In the genomic region with DNA sequence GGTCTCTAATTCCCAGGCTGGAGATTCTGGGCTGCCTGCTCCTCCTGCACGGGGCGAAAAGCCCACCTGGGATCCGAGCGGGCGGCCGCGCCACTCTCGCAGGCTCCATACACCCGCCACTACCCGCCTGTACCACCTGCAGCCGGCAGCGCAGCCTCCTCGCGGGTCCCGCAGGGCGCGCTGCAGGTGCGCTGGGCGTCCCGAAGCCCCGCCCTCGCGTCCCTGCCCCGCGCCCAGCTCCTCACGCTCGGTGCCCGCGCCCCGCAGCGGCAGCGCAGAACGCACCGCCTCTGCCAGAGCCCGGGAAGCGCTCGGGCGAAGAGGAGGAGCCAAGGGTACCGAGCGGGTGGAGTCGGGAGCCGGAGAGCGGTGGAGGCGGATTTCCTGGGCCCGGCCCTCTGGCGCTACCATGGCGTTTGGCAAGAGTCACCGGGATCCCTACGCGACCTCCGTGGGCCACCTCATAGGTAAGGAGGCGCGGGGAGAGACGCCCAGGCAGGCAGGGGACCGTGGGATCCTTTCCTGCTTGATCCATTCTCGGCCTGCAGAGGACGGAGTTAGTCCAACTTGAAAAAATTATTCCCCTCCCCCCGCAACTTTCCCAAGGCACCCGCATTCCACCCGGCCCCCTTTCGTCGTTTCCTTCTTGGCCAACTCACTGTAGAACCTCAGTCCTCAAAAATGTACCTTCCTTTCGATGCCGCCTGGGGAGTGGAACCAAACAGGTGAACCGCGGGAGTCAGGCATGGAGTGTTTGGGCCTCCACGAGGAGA, we compare ENCODE assay signal across 8 cellular contexts. TPM values are rescaled to one million over a fixed set of nuclear protein-coding genes. Genes with fewer than 3 reads are reported as not detected.
A peak's percentile ranks its signal among the peaks of the same experiment; 100 is the strongest.
DNase-seq lines count a peak whose midpoint lies in the region; ATAC-seq and TF ChIP-seq lines count a peak whose summit lies in the region.

A gene with protein sequence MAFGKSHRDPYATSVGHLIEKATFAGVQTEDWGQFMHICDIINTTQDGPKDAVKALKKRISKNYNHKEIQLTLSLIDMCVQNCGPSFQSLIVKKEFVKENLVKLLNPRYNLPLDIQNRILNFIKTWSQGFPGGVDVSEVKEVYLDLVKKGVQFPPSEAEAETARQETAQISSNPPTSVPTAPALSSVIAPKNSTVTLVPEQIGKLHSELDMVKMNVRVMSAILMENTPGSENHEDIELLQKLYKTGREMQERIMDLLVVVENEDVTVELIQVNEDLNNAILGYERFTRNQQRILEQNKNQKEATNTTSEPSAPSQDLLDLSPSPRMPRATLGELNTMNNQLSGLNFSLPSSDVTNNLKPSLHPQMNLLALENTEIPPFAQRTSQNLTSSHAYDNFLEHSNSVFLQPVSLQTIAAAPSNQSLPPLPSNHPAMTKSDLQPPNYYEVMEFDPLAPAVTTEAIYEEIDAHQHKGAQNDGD (plus strand): TSS at position 396 of the 773 bp plus-strand sequence. CDS start 14 bp downstream, at position 410.

- TF ChIP-seq CTCF in C4-2B (conservative IDR thresholded peaks at IDR 0.05) (peak; percentile 57), omental fat pad (IDR thresholded peaks at IDR 0.05) (no peak)

- peak within 1 kb of the TSS; percentile 91 for H3K27ac ChIP-seq in C4-2B

- H3K4me3 Mint-ChIP-seq in activated naive CD4-positive, alpha-beta T cell treated with anti-CD3 and anti-CD28 coated beads, Interleukin-2, amount 10 ng/mL, durations not matched to agents 7 days and 5 days: peak within 1 kb of the TSS; percentile 10

- H3K4me1 Mint-ChIP-seq in activated naive CD4-positive, alpha-beta T cell treated with anti-CD3 and anti-CD28 coated beads, Interleukin-2, amount 10 ng/mL, durations not matched to agents 7 days and 5 days: peaks cover 10% of the 10 kb centered on the region

- no peaks in the 10 kb centered on the region for H3K36me3 Mint-ChIP-seq in activated naive CD4-positive, alpha-beta T cell treated with anti-CD3 and anti-CD28 coated beads, Interleukin-2, amount 10 ng/mL, durations not matched to agents 7 days and 5 days

- ATAC-seq in GM19025 (IDR thresholded peaks at IDR 0.05; ENCODE audit: low read depth, unreplicated experiment): peak; percentile 82
- ATAC-seq in HG03442 (IDR thresholded peaks at IDR 0.05; ENCODE audit: unreplicated experiment): peak; percentile 70
- ATAC-seq in omental fat pad (ENCODE audit: low FRiP score): peak; percentile 95

- no peaks in the 10 kb centered on the region for H3K9me3 Mint-ChIP-seq in activated naive CD4-positive, alpha-beta T cell treated with anti-CD3 and anti-CD28 coated beads, Interleukin-2, amount 10 ng/mL, durations not matched to agents 7 days and 5 days

- H3K27ac Mint-ChIP-seq in activated naive CD4-positive, alpha-beta T cell treated with anti-CD3 and anti-CD28 coated beads, Interleukin-2, amount 10 ng/mL, durations not matched to agents 7 days and 5 days: no peak within 1 kb of the TSS

- DNase-seq in NCI-H510A treated with DMSO at 0.1 percent for 48 hours (lab: John Stamatoyannopoulos, UW): peak; percentile 95
- peak; percentile 43 for DNase-seq in activated naive CD4-positive, alpha-beta T cell treated with anti-CD3 and anti-CD28 coated beads, Interleukin-2, amount 10 ng/mL, durations not matched to agents 7 days and 5 days
- peak; percentile 12 for DNase-seq in globus pallidus (ENCODE audit: low spot score)
- no peak for DNase-seq in omental fat pad (ENCODE audit: low spot score)
- DNase-seq in pons (ENCODE audit: low spot score): no peak

- CTCF ChIA-PET in activated naive CD4-positive, alpha-beta T cell treated with anti-CD3 and anti-CD28 coated beads, Interleukin-2, amount 10 ng/mL, durations not matched to agents 7 days and 5 days (lab: Charles Lee): no interaction called here

- peaks cover 40% of the 10 kb centered on the region for H3K27me3 Mint-ChIP-seq in activated naive CD4-positive, alpha-beta T cell treated with anti-CD3 and anti-CD28 coated beads, Interleukin-2, amount 10 ng/mL, durations not matched to agents 7 days and 5 days

RNA-seq across cellular contexts. Expression of the gene that starts here (rescaled TPM):
- total RNA-seq in omental fat pad: 10 to 100 TPM in 3 of 4 donors, 1 to 10 TPM in 1; 3.9 to 30.3 (median 21.4) TPM

Comparison
In these comparisons a context has a peak if more than half of its experiments do, and no peak if none do; other contexts are left out.
1. DNase-seq: peak in NCI-H510A treated with DMSO at 0.1 percent for 48 hours (single experiment), activated naive CD4-positive, alpha-beta T cell treated with anti-CD3 and anti-CD28 coated beads, Interleukin-2, amount 10 ng/mL, durations not matched to agents 7 days and 5 days (single experiment) and globus pallidus (single experiment); none in omental fat pad (single experiment) and pons (single experiment).
2. Peak in every context shown above with its lines, with median percentiles within 50 percentile points of each other: ATAC-seq.